Comparison of ENCODE assay signal across 8 cellular contexts in the genomic region with DNA sequence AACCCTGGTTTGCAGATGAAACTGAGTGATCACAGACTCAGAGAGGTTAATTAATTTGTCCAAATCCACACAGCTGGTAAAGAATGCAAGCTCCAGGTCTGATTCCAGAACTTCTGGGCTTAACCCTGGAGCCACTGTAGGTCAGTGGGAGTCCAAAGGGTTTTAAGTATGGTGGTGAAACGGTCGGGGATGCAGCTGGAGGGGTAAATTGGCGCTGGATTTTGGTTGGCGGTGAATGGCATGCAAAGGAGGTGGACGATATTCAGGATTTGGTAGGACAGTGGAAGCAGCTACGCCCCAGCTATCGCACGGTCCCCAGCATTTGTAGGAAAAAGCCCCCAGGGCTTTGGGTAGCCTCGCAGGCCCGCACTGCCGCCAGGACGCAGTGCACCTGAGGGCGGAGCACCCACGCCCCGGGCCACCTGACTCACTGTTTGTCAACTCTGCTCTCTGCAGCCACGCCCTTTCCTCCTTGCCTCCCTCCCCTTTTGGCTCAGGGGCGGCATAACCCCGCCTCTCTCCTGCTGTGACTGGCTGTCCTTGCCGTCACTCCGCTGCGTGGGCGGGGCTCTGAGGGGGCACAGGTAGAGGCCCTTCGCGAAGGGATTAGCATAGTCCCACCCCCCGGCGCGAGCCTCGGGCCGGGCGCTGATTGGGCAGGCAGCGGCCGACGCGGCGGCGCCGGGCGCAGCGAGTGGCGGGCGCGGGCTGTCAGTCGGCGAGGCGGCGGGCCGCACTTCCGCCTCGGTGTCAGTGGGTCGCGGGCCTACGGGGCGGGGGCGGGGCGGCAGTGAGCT. TPM values are rescaled to one million over a fixed set of nuclear protein-coding genes. Genes with fewer than 3 reads are reported as not detected.
DNase-seq lines count a peak whose midpoint lies in the region; ATAC-seq and TF ChIP-seq lines count a peak whose summit lies in the region.

TSS of gene OSBPL2 (plus strand) at position 750 of the 797 bp plus-strand sequence. CDS start 17,664 bp downstream, outside the sequence.

- H3K4me1 ChIP-seq in uterus = no peaks in the 10 kb centered on the region

- H3K4me3 ChIP-seq in uterus = peak within 1 kb of the TSS; percentile 53 to 77

- ATAC-seq in GM18498 (IDR thresholded peaks at IDR 0.05; ENCODE audit: unreplicated experiment) = peak; percentile 98
- peak; percentile 98 for ATAC-seq in HG02938 (IDR thresholded peaks at IDR 0.05; ENCODE audit: unreplicated experiment)
- peak; percentile 92 for ATAC-seq in left ventricle myocardium superior

- no peaks in the 10 kb centered on the region for H3K36me3 ChIP-seq in uterus

- H3K9me3 ChIP-seq in uterus = no peaks in the 10 kb centered on the region

- peak; percentile 99 for DNase-seq in NCI-H187 (lab: John Stamatoyannopoulos, UW)
- DNase-seq in T-helper 2 cell = peak; percentile 98 to 100 (median 100)
- DNase-seq in left ventricle myocardium superior = peak; percentile 99
- DNase-seq in pulmonary artery endothelial cell (ENCODE audit: low read depth, low spot score) = peak; percentile 85
- DNase-seq in uterus = peak; percentile 98 to 99

- intact Hi-C loops in left ventricle myocardium superior (cut with micrococcal nuclease) (no loop called here), uterus (cut with DNase I; ENCODE audit: low total_unique reads) (no loop called here)

- no peak for TF ChIP-seq CTCF in uterus (IDR thresholded peaks at IDR 0.05)

- peak within 1 kb of the TSS; percentile 57 for H3K27ac ChIP-seq in angular gyrus (ENCODE audit: low read depth, low read length)
- peak within 1 kb of the TSS; percentile 74 to 82 for H3K27ac ChIP-seq in uterus

- peak in 1 of 2 donors; percentile 44 for TF ChIP-seq POLR2A in uterus (IDR thresholded peaks at IDR 0.05)

- no peaks in the 10 kb centered on the region for H3K27me3 ChIP-seq in uterus

RNA-seq across cellular contexts. Expression of gene OSBPL2, which starts in this region (rescaled TPM):
- total RNA-seq in left ventricle myocardium superior (60.0 TPM), pulmonary artery endothelial cell (20.6 and 21.4 TPM in 2 replicates), uterus (10 to 100 TPM; 12.3 to 55.9 (median 33.4) TPM)

Comparison
In these comparisons a context has a peak if more than half of its experiments do, and no peak if none do; other contexts are left out.
1. Peak in every context shown above with its lines: DNase-seq, ATAC-seq, H3K4me3 ChIP-seq and H3K27ac ChIP-seq.